24 cellular contexts compared by ENCODE assay signal in the genomic region with DNA sequence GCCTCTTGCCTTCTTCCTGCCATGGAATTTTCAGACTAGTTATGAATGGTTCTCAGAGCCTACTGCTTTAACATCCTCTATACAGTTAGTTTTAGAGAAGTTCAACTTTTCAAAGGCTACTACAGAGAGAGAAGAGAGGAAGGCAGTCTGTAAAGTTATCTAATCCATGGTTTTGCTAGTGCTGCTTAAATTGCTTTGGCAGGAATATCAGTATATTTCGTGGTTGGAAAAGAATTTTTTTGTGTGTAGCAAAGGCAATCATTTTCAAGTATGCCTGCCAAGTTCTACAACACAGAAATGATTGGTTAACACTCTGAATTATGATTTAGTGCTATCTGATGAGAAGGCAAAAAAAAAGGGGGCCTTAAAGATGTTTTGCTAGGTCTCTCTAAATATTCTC.
A peak's percentile ranks its signal among the peaks of the same experiment; 100 is the strongest.
DNase-seq lines count a peak whose midpoint lies in the region; ATAC-seq and TF ChIP-seq lines count a peak whose summit lies in the region.
"Had no signal": no experiment of that assay in that cellular context is flagged by ENCODE, and none has a peak within 500 bp of the region (broad histone marks: within the 10 kb centered on the region; RNA-seq: fewer than 3 reads in every experiment).

No MANE protein-coding gene starts in this region.

- no peaks in the 10 kb centered on the region for H3F3A ChIP-seq in smooth muscle cell (ENCODE audit: low read depth)

- in situ Hi-C loops in astrocyte of the cerebellum (cut with HindIII; ENCODE audit: low sequenced_read_pairs) = no loop called here

- 69% methylated on average over 1 of the region's 1 CpG for WGBS in smooth muscle cell (ENCODE audit: low lambda C conversion rate)

- ATAC-seq in HG03457 (IDR thresholded peaks at IDR 0.05; ENCODE audit: unreplicated experiment) (no peak), GM21737 (IDR thresholded peaks at IDR 0.05; ENCODE audit: unreplicated experiment) (no peak), GM21381 (IDR thresholded peaks at IDR 0.05; ENCODE audit: unreplicated experiment) (no peak)
- ATAC-seq: HCT116, HepG2 had no signal

- no peak overlapping the region for H2AFZ ChIP-seq in smooth muscle cell (ENCODE audit: low read depth)

- H4K20me1 ChIP-seq in smooth muscle cell (ENCODE audit: low read depth) = no peaks in the 10 kb centered on the region
- H4K20me1 ChIP-seq: BLaER1 had no signal

- H3K27ac ChIP-seq in smooth muscle cell (ENCODE audit: low read depth) = peak overlapping the region; percentile 29
- H3K27ac ChIP-seq: BLaER1 had no signal

- DNase-seq in EH (ENCODE audit: low read depth) = peak; percentile 20
- DNase-seq in astrocyte of the cerebellum (ENCODE audit: low read depth) = peak; percentile 16
- DNase-seq in fibroblast of the aortic adventitia (ENCODE audit: low read depth) = peak; percentile 42
- no peak for DNase-seq in smooth muscle cell (lab: John Stamatoyannopoulos, UW; ENCODE audit: unreplicated experiment)
- no peak for DNase-seq in activated CD4-positive, alpha-beta T cell treated with anti-CD3 and anti-CD28 coated beads, Interleukin-2, amount 50 U/mL, for 4 hours
- DNase-seq: 8988T; ACHN; CD4-positive, CD25-positive, alpha-beta regulatory T cell; Karpas-422; NCI-H1092 treated with DMSO at 0.1 percent for 48 hours; NCI-H1436; NCI-H187; NCI-H2107; NCI-H446; NCI-H524 treated with DMSO at 0.1 percent for 48 hours; NCI-H774; SIG-M5; SK-N-SH had no signal

- no peaks in the 10 kb centered on the region for H3K9me3 ChIP-seq in smooth muscle cell (replicated peaks; ENCODE audit: low read depth)
- H3K9me3 ChIP-seq: BLaER1 had no signal

- H3K4me1 ChIP-seq in smooth muscle cell (ENCODE audit: low read depth) = no peaks in the 10 kb centered on the region
- H3K4me1 ChIP-seq: BLaER1 had no signal

- no peaks in the 10 kb centered on the region for H3K27me3 ChIP-seq in smooth muscle cell (ENCODE audit: low read depth)
- H3K27me3 ChIP-seq: BLaER1 had no signal

- no peak overlapping the region for H3K9ac ChIP-seq in smooth muscle cell (ENCODE audit: low read depth)
- H3K9ac ChIP-seq: BLaER1, SK-N-SH had no signal

- H3K4me2 ChIP-seq in smooth muscle cell = peak overlapping the region; percentile 8
- H3K4me2 ChIP-seq: BLaER1, SK-N-SH had no signal

- no peaks in the 10 kb centered on the region for H3K79me2 ChIP-seq in smooth muscle cell (ENCODE audit: low read depth)

- H3K36me3 ChIP-seq in smooth muscle cell (ENCODE audit: low read depth) = peaks cover 25% of the 10 kb centered on the region

- H3K4me3 ChIP-seq in astrocyte of the cerebellum (ENCODE audit: low read depth, low read length) (no peak overlapping the region), fibroblast of the aortic adventitia (ENCODE audit: low read depth, low read length) (no peak overlapping the region), smooth muscle cell (no peak overlapping the region)
- H3K4me3 ChIP-seq: BLaER1 had no signal

- no peak for TF ChIP-seq CTCF in astrocyte of the cerebellum (IDR thresholded peaks at IDR 0.05; ENCODE audit: low read depth, low read length, missing control alignments)
- no peak for TF ChIP-seq CTCF in fibroblast of the aortic adventitia (IDR thresholded peaks at IDR 0.05; ENCODE audit: insufficient read depth, low read length)
- no peak for TF ChIP-seq CTCF in smooth muscle cell (IDR thresholded peaks at IDR 0.05; ENCODE audit: borderline replicate concordance, insufficient read depth, poor library complexity, severe bottlenecking)

Comparison
In these comparisons a context has a peak if more than half of its experiments do, and no peak if none do; other contexts are left out.
1. DNase-seq: peak in EH (single experiment), astrocyte of the cerebellum (single experiment) and fibroblast of the aortic adventitia (single experiment); none in smooth muscle cell (single experiment) and activated CD4-positive, alpha-beta T cell treated with anti-CD3 and anti-CD28 coated beads, Interleukin-2, amount 50 U/mL, for 4 hours (0 of 2).